In genomic region chr10:128898133-128898915, GRCh38 we compare ENCODE assay signal across 15 cellular contexts.
DNase-seq lines count a peak whose midpoint lies in the region; ATAC-seq, FAIRE-seq and TF ChIP-seq lines count a peak whose summit lies in the region.
"Had no signal": no experiment of that assay in that cellular context is flagged by ENCODE, and none has a peak within 500 bp of the region (broad histone marks: within the 10 kb centered on the region; RNA-seq: fewer than 3 reads in every experiment).

No MANE protein-coding gene starts in this region.

- no peaks in the 10 kb centered on the region for H3K79me2 ChIP-seq in DND-41 (ENCODE audit: insufficient read depth, low read length)

- no peak overlapping the region for H2AK5ac ChIP-seq in neuronal stem cell (ENCODE audit: low read depth, low read length)

- no peaks in the 10 kb centered on the region for H3K9me3 Mint-ChIP-seq in activated CD8-positive, alpha-beta memory T cell treated with anti-CD3 and anti-CD28 coated beads, Interleukin-2, amount 10 ng/mL, durations not matched to agents 7 days and 5 days (ENCODE audit: low read depth)

- H3K4me1 ChIP-seq in DND-41 (ENCODE audit: insufficient read depth, low read length) (peaks cover 53% of the 10 kb centered on the region), HUES48 (ENCODE audit: control insufficient read depth, insufficient read depth, low read length) (peaks cover 17% of the 10 kb centered on the region), neuronal stem cell (ENCODE audit: control insufficient read depth in 2 of 2, insufficient read depth in 1 of 2, low read depth in 1 of 2, low read length in 2 of 2) (peaks cover 0 to 12% of the 10 kb centered on the region in 2 donors)
- H3K4me1 ChIP-seq: HAP-1 had no signal

- DNase-seq in DND-41 (peak; percentile 44), neuronal stem cell (ENCODE audit: low spot score) (no peak), urothelium cell line (ENCODE audit: low spot score) (no peak)
- DNase-seq in activated CD8-positive, alpha-beta memory T cell treated with anti-CD3 and anti-CD28 coated beads, Interleukin-2, amount 10 ng/mL, durations not matched to agents 7 days and 5 days, result no peak
- DNase-seq: AML-193; CD4-positive, CD25-positive, alpha-beta regulatory T cell; NCI-H1417 treated with DMSO at 0.1 percent for 48 hours; NCI-H2029; NCI-H2171 treated with DMSO at 0.1 percent for 48 hours; NCI-H774 had no signal

- no peak overlapping the region for H3K4me2 ChIP-seq in DND-41 (ENCODE audit: insufficient read depth, low read length)
- H3K4me2 ChIP-seq in neuronal stem cell (ENCODE audit: insufficient read depth, low read length, poor library complexity, severe bottlenecking), result peak overlapping the region; percentile 21

- no peak overlapping the region for H4K8ac ChIP-seq in neuronal stem cell (ENCODE audit: low read depth, low read length)

- H2BK12ac ChIP-seq in neuronal stem cell (ENCODE audit: low read length), result no peak overlapping the region

- no peak overlapping the region for H3K14ac ChIP-seq in neuronal stem cell (ENCODE audit: low read length)

- no peak overlapping the region for H3K9ac ChIP-seq in DND-41 (ENCODE audit: low read depth, low read length)
- H3K9ac ChIP-seq in HUES48 (ENCODE audit: low read depth, low read length), result peak overlapping the region; percentile 4; the same call in 1 of the 2 replicates
- no peak overlapping the region for H3K9ac ChIP-seq in neuronal stem cell (ENCODE audit: low read depth, low read length, poor library complexity)

- FAIRE-seq in urothelium cell line (lab: Jason Lieb, UNC), result no peak

- H4K20me1 ChIP-seq in DND-41 (ENCODE audit: insufficient read depth, low read length), result no peaks in the 10 kb centered on the region

- H3K27ac ChIP-seq in DND-41 (ENCODE audit: low read length) (peak overlapping the region; percentile 30), HUES48 (ENCODE audit: low read depth, low read length) (no peak overlapping the region), neuronal stem cell (replicated peaks; ENCODE audit: low read length) (no peak overlapping the region)

- H3K79me1 ChIP-seq in neuronal stem cell (ENCODE audit: low read depth, low read length), result no peaks in the 10 kb centered on the region

- no peak overlapping the region for H3K4me3 Mint-ChIP-seq in activated CD8-positive, alpha-beta memory T cell treated with anti-CD3 and anti-CD28 coated beads, Interleukin-2, amount 10 ng/mL, durations not matched to agents 7 days and 5 days
- H3K4me3 Mint-ChIP-seq: CD4-positive, CD25-positive, alpha-beta regulatory T cell; IgD-negative memory B cell had no signal

- H3K27me3 Mint-ChIP-seq in activated CD8-positive, alpha-beta memory T cell treated with anti-CD3 and anti-CD28 coated beads, Interleukin-2, amount 10 ng/mL, durations not matched to agents 7 days and 5 days, result no peaks in the 10 kb centered on the region
- H3K27me3 Mint-ChIP-seq: CD4-positive, CD25-positive, alpha-beta regulatory T cell; IgD-negative memory B cell had no signal

- H3K36me3 Mint-ChIP-seq in activated CD8-positive, alpha-beta memory T cell treated with anti-CD3 and anti-CD28 coated beads, Interleukin-2, amount 10 ng/mL, durations not matched to agents 7 days and 5 days, result no peaks in the 10 kb centered on the region
- H3K36me3 Mint-ChIP-seq: CD4-positive, CD25-positive, alpha-beta regulatory T cell; IgD-negative memory B cell had no signal

- H3K27ac Mint-ChIP-seq in activated CD8-positive, alpha-beta memory T cell treated with anti-CD3 and anti-CD28 coated beads, Interleukin-2, amount 10 ng/mL, durations not matched to agents 7 days and 5 days, result no peak overlapping the region
- H3K27ac Mint-ChIP-seq: CD4-positive, CD25-positive, alpha-beta regulatory T cell; IgD-negative memory B cell had no signal

- ATAC-seq in DND-41 (ENCODE audit: insufficient read depth, low read depth) (peak; percentile 55), HG03442 (IDR thresholded peaks at IDR 0.05; ENCODE audit: unreplicated experiment) (no peak)
- no peak for ATAC-seq in activated CD8-positive, alpha-beta memory T cell treated with anti-CD3 and anti-CD28 coated beads, Interleukin-2, amount 10 ng/mL, durations not matched to agents 7 days and 5 days

- no peak for TF ChIP-seq CTCF in DND-41 (IDR thresholded peaks at IDR 0.05; ENCODE audit: borderline replicate concordance, extremely low read depth, low read length, poor library complexity, severe bottlenecking)

- H3K9me3 ChIP-seq in DND-41 (ENCODE audit: insufficient read depth, low read length, severe bottlenecking) (no peaks in the 10 kb centered on the region), HUES48 (ENCODE audit: control insufficient read depth, insufficient read depth, low read length) (no peaks in the 10 kb centered on the region), neuronal stem cell (replicated peaks in 1 of 2; ENCODE audit: control insufficient read depth in 2 of 2, insufficient read depth in 1 of 2, low read depth in 1 of 2, low read length in 2 of 2) (no peaks in the 10 kb centered on the region)
- H3K9me3 ChIP-seq: HAP-1 had no signal

- H2BK5ac ChIP-seq in neuronal stem cell (ENCODE audit: low read length), result no peak overlapping the region

- no peak overlapping the region for H2BK15ac ChIP-seq in neuronal stem cell (ENCODE audit: low read length)

- no peaks in the 10 kb centered on the region for H3K36me3 ChIP-seq in DND-41 (ENCODE audit: insufficient read depth, low read length)
- H3K36me3 ChIP-seq in HUES48 (ENCODE audit: control insufficient read depth, insufficient read depth, low read length), result no peaks in the 10 kb centered on the region
- no peaks in the 10 kb centered on the region for H3K36me3 ChIP-seq in neuronal stem cell (replicated peaks in 1 of 2; ENCODE audit: control insufficient read depth in 2 of 2, insufficient read depth in 2 of 2, low read length in 2 of 2)
- H3K36me3 ChIP-seq: HAP-1 had no signal

- H3K4me3 ChIP-seq in DND-41 (ENCODE audit: low read depth in 1 of 2, low read length in 2 of 2) (no peak overlapping the region), HUES48 (ENCODE audit: low read depth, low read length) (peak overlapping the region; percentile 54), iPS-11a (ENCODE audit: low read depth, low read length) (peak overlapping the region; percentile 21), neuronal stem cell (ENCODE audit: low read length in 2 of 2) (no peak overlapping the region)
- H3K4me3 ChIP-seq: HAP-1 had no signal

- H4K91ac ChIP-seq in neuronal stem cell (ENCODE audit: low read depth, low read length, poor library complexity), result no peak overlapping the region

- no CpG with 5 or more reads among the region's 10 CpGs for WGBS in neuronal stem cell (ENCODE audit: extremely low coverage in 2 of 2, insufficient read length in 2 of 2, insufficient replicate concordance in 1 of 2), 2 donors

- peak overlapping the region; percentile 20 for H3K18ac ChIP-seq in neuronal stem cell (ENCODE audit: low read length)

- H3K27me3 ChIP-seq in DND-41 (ENCODE audit: insufficient read depth, low read length, poor library complexity) (no peaks in the 10 kb centered on the region), HUES48 (ENCODE audit: control insufficient read depth, insufficient read depth, low read length) (no peaks in the 10 kb centered on the region), neuronal stem cell (ENCODE audit: control insufficient read depth in 3 of 3, insufficient read depth in 3 of 3, low read depth in 1 of 3, low read length in 3 of 3) (no peaks in the 10 kb centered on the region)

- CTCF ChIA-PET in activated CD8-positive, alpha-beta memory T cell treated with anti-CD3 and anti-CD28 coated beads, Interleukin-2, amount 10 ng/mL, durations not matched to agents 7 days and 5 days (lab: Charles Lee), result no interaction called here

- H2AFZ ChIP-seq in DND-41 (ENCODE audit: low read depth, low read length) (peak overlapping the region; percentile 44), neuronal stem cell (ENCODE audit: low read length) (no peak overlapping the region)

- H3K4ac ChIP-seq in neuronal stem cell (ENCODE audit: low read length), result no peak overlapping the region

- no peak overlapping the region for H2BK120ac ChIP-seq in neuronal stem cell (ENCODE audit: low read depth, low read length)

- H3K23ac ChIP-seq in neuronal stem cell (ENCODE audit: low read depth, low read length, poor library complexity), result no peak overlapping the region

- peaks cover 3% of the 10 kb centered on the region for H3K4me1 Mint-ChIP-seq in activated CD8-positive, alpha-beta memory T cell treated with anti-CD3 and anti-CD28 coated beads, Interleukin-2, amount 10 ng/mL, durations not matched to agents 7 days and 5 days
- H3K4me1 Mint-ChIP-seq: IgD-negative memory B cell had no signal

Comparison
In these comparisons a context has a peak if more than half of its experiments do, and no peak if none do; other contexts are left out.
1. H3K4me3 ChIP-seq: peak in HUES48 (single experiment) and iPS-11a (single experiment); none in DND-41 (0 of 2) and neuronal stem cell (0 of 2).